ENCODE assay signal across 9 cellular contexts in genomic region chr10:3873728-3874461, GRCh38.
DNase-seq lines count a peak whose midpoint lies in the region; ATAC-seq, FAIRE-seq and TF ChIP-seq lines count a peak whose summit lies in the region.
"Had no signal": no experiment of that assay in that cellular context is flagged by ENCODE, and none has a peak within 500 bp of the region (broad histone marks: within the 10 kb centered on the region; RNA-seq: fewer than 3 reads in every experiment).

No MANE protein-coding gene starts in this region.

- ATAC-seq in HG02852 (IDR thresholded peaks at IDR 0.05; ENCODE audit: unreplicated experiment): peak; percentile 64
- peak; percentile 74 to 77 for ATAC-seq in lower lobe of right lung

- no peak for TF ChIP-seq CTCF in MCF 10A (IDR thresholded peaks at IDR 0.05; ENCODE audit: unreplicated experiment)
- TF ChIP-seq CTCF in breast epithelium (IDR thresholded peaks at IDR 0.05): no peak
- TF ChIP-seq CTCF in astrocyte of the spinal cord (IDR thresholded peaks at IDR 0.05; ENCODE audit: low read depth, low read length): no peak
- TF ChIP-seq CTCF in lower lobe of right lung (IDR thresholded peaks at IDR 0.05): no peak
- TF ChIP-seq CTCF in uterus (IDR thresholded peaks at IDR 0.05): no peak

- CTCF ChIA-PET in MCF 10A (lab: Yijun Ruan, JAX): interaction anchor here (0.7 kb wide), 1 partner anchor 52 kb away, joined by 3 read pairs; no protein-coding TSS in a partner anchor

- H3K27me3 ChIP-seq in breast epithelium (no peaks in the 10 kb centered on the region), lower lobe of right lung (ENCODE audit: low read depth) (no peaks in the 10 kb centered on the region), uterus (no peaks in the 10 kb centered on the region)

- DNase-seq in MCF 10A (ENCODE audit: unreplicated experiment) (no peak), breast epithelium (ENCODE audit: low spot score in 2 of 2) (no peak), NCI-H2081 treated with DMSO at 0.1 percent for 48 hours (lab: John Stamatoyannopoulos, UW) (peak; percentile 0), astrocyte of the spinal cord (ENCODE audit: low read depth, low spot score) (peak; percentile 83), lower lobe of right lung (no peak), frontal cortex (ENCODE audit: low spot score in 2 of 2) (no peak), uterus (no peak)

- H3K9me3 ChIP-seq in breast epithelium: no peaks in the 10 kb centered on the region
- H3K9me3 ChIP-seq in lower lobe of right lung: no peaks in the 10 kb centered on the region
- no peaks in the 10 kb centered on the region for H3K9me3 ChIP-seq in uterus

- no peak overlapping the region for H3K4me3 Mint-ChIP-seq in MCF 10A (ENCODE audit: unreplicated experiment)

- POLR2A ChIA-PET in MCF 10A (lab: Yijun Ruan, JAX): interaction anchor here (1.5 to 1.8 kb wide), 2 partner anchors 12 to 21 kb away, joined by 3 to 4 read pairs; no protein-coding TSS in a partner anchor

- no peaks in the 10 kb centered on the region for H3K9me3 Mint-ChIP-seq in MCF 10A (ENCODE audit: unreplicated experiment)

- BruUV-seq in MCF 10A (replicated peaks; lab: Mats Ljungman, UMichigan): TSS peak; percentile 50

- no peak for TF ChIP-seq POLR2A in breast epithelium (IDR thresholded peaks at IDR 0.05)
- no peak for TF ChIP-seq POLR2A in uterus (IDR thresholded peaks at IDR 0.05)

- H3K4me1 ChIP-seq in breast epithelium (no peaks in the 10 kb centered on the region), lower lobe of right lung (peaks cover 50% of the 10 kb centered on the region), uterus (no peaks in the 10 kb centered on the region)

- H3K4me1 Mint-ChIP-seq in MCF 10A (ENCODE audit: insufficient read depth, unreplicated experiment): peaks cover 6% of the 10 kb centered on the region

- H3K36me3 ChIP-seq in breast epithelium (no peaks in the 10 kb centered on the region), lower lobe of right lung (no peaks in the 10 kb centered on the region), uterus (no peaks in the 10 kb centered on the region)

- intact Hi-C loops in MCF 10A (cut with micrococcal nuclease) (no loop called here), breast epithelium (cut with DNase I; ENCODE audit: low total_unique reads) (no loop called here), lower lobe of right lung (cut with DNase I) (no loop called here), uterus (cut with DNase I; ENCODE audit: low total_unique reads) (no loop called here)

- no peak overlapping the region for H3K27ac Mint-ChIP-seq in MCF 10A (ENCODE audit: low read depth, unreplicated experiment)

- no peaks in the 10 kb centered on the region for H3K36me3 Mint-ChIP-seq in MCF 10A (ENCODE audit: insufficient read depth, unreplicated experiment)

- H3K4me3 ChIP-seq in breast epithelium (no peak overlapping the region), astrocyte of the spinal cord (ENCODE audit: low read depth, low read length) (no peak overlapping the region), lower lobe of right lung (no peak overlapping the region), uterus (no peak overlapping the region)

- FAIRE-seq in frontal cortex (lab: Jason Lieb, UNC): no peak

- in situ Hi-C loops in astrocyte of the spinal cord (cut with HindIII; ENCODE audit: low sequenced_read_pairs): no loop called here

- peak overlapping the region in 1 of 2 donors; percentile 20 for H3K27ac ChIP-seq in breast epithelium
- H3K27ac ChIP-seq in lower lobe of right lung: peak overlapping the region; percentile 83
- peak overlapping the region in 1 of 2 donors; percentile 37 for H3K27ac ChIP-seq in uterus
- H3K27ac ChIP-seq: epithelial cell of prostate had no signal

- H3K27me3 Mint-ChIP-seq in MCF 10A (ENCODE audit: insufficient read depth, unreplicated experiment): no peaks in the 10 kb centered on the region

Comparison
In these comparisons a context has a peak if more than half of its experiments do, and no peak if none do; other contexts are left out.
1. DNase-seq: peak in NCI-H2081 treated with DMSO at 0.1 percent for 48 hours (single experiment) and astrocyte of the spinal cord (single experiment); none in MCF 10A (single experiment), breast epithelium (0 of 2), lower lobe of right lung (single experiment), frontal cortex (0 of 2) and uterus (0 of 2).